ENCODE assay signal across 19 cellular contexts in the genomic region with DNA sequence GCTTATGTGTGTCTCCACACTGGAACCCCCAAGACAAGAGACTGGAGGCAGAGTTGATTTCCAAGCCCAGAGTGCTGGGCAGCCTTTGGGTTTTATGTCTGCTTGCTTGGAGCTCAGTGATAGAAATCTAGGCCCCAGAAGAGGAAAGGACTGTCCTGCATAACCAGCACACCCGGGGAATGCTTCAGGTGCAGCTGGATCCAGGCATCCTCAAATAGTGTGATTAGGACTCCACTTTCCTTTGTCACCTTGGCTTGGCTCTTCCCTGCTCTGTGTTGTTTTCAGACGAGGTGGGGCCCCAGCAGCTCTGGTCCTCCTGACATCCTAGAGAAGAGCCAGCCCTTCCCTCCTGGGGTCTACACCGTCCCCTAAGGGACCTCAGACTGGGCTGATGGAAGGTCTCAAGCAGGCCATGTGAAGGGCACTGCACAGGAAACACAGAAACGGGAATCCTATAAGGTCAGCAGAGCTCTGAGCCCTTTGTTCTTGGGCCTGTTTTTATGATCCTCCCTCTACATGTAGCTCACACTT.
"Had no signal": no experiment of that assay in that cellular context is flagged by ENCODE, and none has a peak within 500 bp of the region (broad histone marks: within the 10 kb centered on the region; RNA-seq: fewer than 3 reads in every experiment).

No MANE protein-coding gene starts in this region.

- H3K4me1 ChIP-seq: adrenal gland, prostate gland had no signal

- H3K4me3 Mint-ChIP-seq: activated CD4-positive, alpha-beta T cell treated with anti-CD3 and anti-CD28 coated beads, Interleukin-2, amount 10 ng/mL, durations not matched to agents 24 days and 14 days; activated naive CD4-positive, alpha-beta T cell treated with anti-CD3 and anti-CD28 coated beads, Interleukin-2, amount 50 U/mL, for 24 hours; activated T-cell treated with anti-CD3 and anti-CD28 coated beads, Interleukin-2, amount 50 U/mL, for 4 hours had no signal

- H3K4me1 Mint-ChIP-seq: activated CD4-positive, alpha-beta T cell treated with anti-CD3 and anti-CD28 coated beads, Interleukin-2, amount 10 ng/mL, durations not matched to agents 24 days and 14 days had no signal

- H3K9me3 Mint-ChIP-seq: activated CD4-positive, alpha-beta T cell treated with anti-CD3 and anti-CD28 coated beads, Interleukin-2, amount 10 ng/mL, durations not matched to agents 24 days and 14 days; activated naive CD4-positive, alpha-beta T cell treated with anti-CD3 and anti-CD28 coated beads, Interleukin-2, amount 50 U/mL, for 24 hours; activated T-cell treated with anti-CD3 and anti-CD28 coated beads, Interleukin-2, amount 50 U/mL, for 4 hours; nephron had no signal

- H3K27ac ChIP-seq: adrenal gland, esophagus squamous epithelium, prostate gland, thoracic aorta had no signal

- H3K9me3 ChIP-seq: adrenal gland, esophagus squamous epithelium, prostate gland, stomach, thoracic aorta had no signal

- H3K4me3 ChIP-seq: adrenal gland, esophagus squamous epithelium, prostate gland, smooth muscle cell, stomach, thoracic aorta had no signal

- ATAC-seq: activated T-cell treated with anti-CD3 and anti-CD28 coated beads, Interleukin-2, amount 50 U/mL, for 4 hours had no signal

- DNase-seq: activated CD4-positive, alpha-beta T cell treated with anti-CD3 and anti-CD28 coated beads, Interleukin-2, amount 10 ng/mL, durations not matched to agents 24 days and 14 days; activated CD4-positive, CD25-positive, alpha-beta regulatory T cell; activated effector memory CD4-positive, alpha-beta T cell treated with anti-CD3 and anti-CD28 coated beads, Interleukin-2, amount 50 U/mL, for 16 hours; activated T-cell treated with anti-CD3 and anti-CD28 coated beads, Interleukin-2, amount 50 U/mL, for 4 hours; adrenal gland; caudate nucleus; cortex of kidney; effector CD8-positive, alpha-beta T cell; esophagus squamous epithelium; mesenchymal stem cell; occipital lobe; right cardiac atrium had no signal

- H3K36me3 ChIP-seq: adrenal gland, esophagus squamous epithelium, prostate gland, stomach, thoracic aorta had no signal

- H3K27ac Mint-ChIP-seq: activated CD4-positive, alpha-beta T cell treated with anti-CD3 and anti-CD28 coated beads, Interleukin-2, amount 10 ng/mL, durations not matched to agents 24 days and 14 days; activated naive CD4-positive, alpha-beta T cell treated with anti-CD3 and anti-CD28 coated beads, Interleukin-2, amount 50 U/mL, for 24 hours; nephron had no signal

- H3K27me3 ChIP-seq: adrenal gland had no signal

- H3K4me2 ChIP-seq: smooth muscle cell had no signal

- H3K36me3 Mint-ChIP-seq: activated naive CD4-positive, alpha-beta T cell treated with anti-CD3 and anti-CD28 coated beads, Interleukin-2, amount 50 U/mL, for 24 hours had no signal

- FAIRE-seq: endothelial cell of umbilical vein had no signal
